8 cellular contexts compared by ENCODE assay signal in genomic region chr20:47352332-47353223, GRCh38. TPM values are rescaled to one million over a fixed set of nuclear protein-coding genes. Genes with fewer than 3 reads are reported as not detected.
DNase-seq lines count a peak whose midpoint lies in the region; ATAC-seq, FAIRE-seq and TF ChIP-seq lines count a peak whose summit lies in the region.

No MANE protein-coding gene starts in this region.

- H3K27me3 ChIP-seq in esophagus muscularis mucosa: no peaks in the 10 kb centered on the region
- H3K27me3 ChIP-seq in parathyroid adenoma (ENCODE audit: control insufficient read depth, insufficient read depth, low read length): no peaks in the 10 kb centered on the region

- peak overlapping the region; percentile 20 for H2AFZ ChIP-seq in parathyroid adenoma

- H3K9ac ChIP-seq in parathyroid adenoma: no peak overlapping the region

- H3K4me3 ChIP-seq in esophagus muscularis mucosa: peak overlapping the region; percentile 32 to 47 (median 38)
- H3K4me3 ChIP-seq in parathyroid adenoma (ENCODE audit: low read depth, low read length): peak overlapping the region; percentile 20

- no peak for TF ChIP-seq CTCF in esophagus muscularis mucosa (IDR thresholded peaks at IDR 0.05)
- no peak for TF ChIP-seq CTCF in parathyroid adenoma (IDR thresholded peaks at IDR 0.05)

- no peak for ATAC-seq in activated CD4-positive, CD25-positive, alpha-beta regulatory T cell treated with anti-CD3 and anti-CD28 coated beads, Interleukin-2, amount 50 U/mL, for 24 hours

- TF ChIP-seq EP300 in esophagus muscularis mucosa (IDR thresholded peaks at IDR 0.05): no peak

- peak overlapping the region; percentile 53 for H3K4me2 ChIP-seq in parathyroid adenoma (ENCODE audit: low read length)

- DNase-seq in GM19239 (ENCODE audit: insufficient read length, low spot score) (no peak), esophagus muscularis mucosa (ENCODE audit: extremely low spot score) (no peak), RPMI8226 (no peak), cerebellum (ENCODE audit: low spot score) (no peak), iPS-NIHi7 (ENCODE audit: extremely low spot score) (no peak)

- intact Hi-C loops in esophagus muscularis mucosa (cut with DNase I): no loop called here

- H3K9me3 ChIP-seq in esophagus muscularis mucosa: no peaks in the 10 kb centered on the region
- no peaks in the 10 kb centered on the region for H3K9me3 ChIP-seq in parathyroid adenoma (ENCODE audit: control insufficient read depth, low read length)

- H3K4me1 ChIP-seq in esophagus muscularis mucosa (peaks cover 98 to 100% (median 100%) of the 10 kb centered on the region in 4 donors), parathyroid adenoma (peaks cover 80% of the 10 kb centered on the region)

- 32% methylated on average over 13 of the region's 13 CpGs for WGBS in esophagus muscularis mucosa

- H3K79me2 ChIP-seq in parathyroid adenoma: peaks cover 34% of the 10 kb centered on the region

- H3K36me3 ChIP-seq in esophagus muscularis mucosa (no peaks in the 10 kb centered on the region), parathyroid adenoma (ENCODE audit: control insufficient read depth, insufficient read depth, low read length) (no peaks in the 10 kb centered on the region)

- H3K27ac ChIP-seq in esophagus muscularis mucosa (replicated peaks in 1 of 4): peak overlapping the region; percentile 97 to 100 (median 98)
- peak overlapping the region; percentile 99 for H3K27ac ChIP-seq in parathyroid adenoma

- TF ChIP-seq POLR2A in esophagus muscularis mucosa (IDR thresholded peaks at IDR 0.05; ENCODE audit: low read depth): no peak

- peak; percentile 14 for FAIRE-seq in GM19239 (lab: Jason Lieb, UNC)

TF ChIP-seq in PFSK-1, 5 proteins besides CTCF, POLR2A, EP300 and RAD21:
- TF ChIP-seq POLR2AphosphoS5 (IDR thresholded peaks at IDR 0.05; ENCODE audit: low read depth, low read length) (peak; percentile 64; the same call in 1 of the 2 replicates), FOXP2 (optimal IDR thresholded peaks at IDR 0.05; ENCODE audit: borderline replicate concordance, extremely low read depth, extremely low read length, insufficient read depth) (no peak), TAF1 (IDR thresholded peaks at IDR 0.05; ENCODE audit: borderline replicate concordance, insufficient read depth, low read length) (peak; percentile 26; the same call in 1 of the 2 replicates), SIN3A (IDR thresholded peaks at IDR 0.05; ENCODE audit: borderline replicate concordance, insufficient read depth, low read length) (peak; percentile 78; the same call in 1 of the 2 replicates), REST (IDR thresholded peaks at IDR 0.05; ENCODE audit: insufficient read depth in 1 of 2, low read depth in 2 of 2, low read length in 2 of 2) (0 out of 4 replicates have a peak, but pooled peaks of 1 of the 2 experiments have one; percentile 43)

RNA-seq across cellular contexts. Expression of gene ZMYND8, which starts 3.9 kb away (rescaled TPM):
- 12.2 TPM for polyA plus RNA-seq in PFSK-1 (2012; ENCODE audit: insufficient read length, low read depth)
- total RNA-seq in esophagus muscularis mucosa: 10 to 100 TPM; 44.6 to 78.6 (median 65.8) TPM
- 39.7 TPM for total RNA-seq in cerebellum
